Comparison of ENCODE assay signal across 8 cellular contexts in genomic region chr5:154940772-154941620, GRCh38. TPM values are rescaled to one million over a fixed set of nuclear protein-coding genes. Genes with fewer than 3 reads are reported as not detected.
DNase-seq lines count a peak whose midpoint lies in the region; ATAC-seq and TF ChIP-seq lines count a peak whose summit lies in the region.

MRPL22 (plus strand) TSS chr5:154941073; CDS start chr5:154941111, 38 bp downstream.

- no peaks in the 10 kb centered on the region for H3K36me3 ChIP-seq in kidney epithelial cell (ENCODE audit: control insufficient read depth, insufficient read depth, low read length)

- H3K27me3 Mint-ChIP-seq in activated CD4-positive, alpha-beta T cell treated with anti-CD3 and anti-CD28 coated beads for 36 hours = no peaks in the 10 kb centered on the region

- CTCF ChIA-PET in activated CD4-positive, alpha-beta T cell treated with anti-CD3 and anti-CD28 coated beads for 36 hours (lab: Charles Lee) = interaction anchor here (0.8 to 1.5 kb wide), 4 partner anchors 10 to 290 kb away, joined by 3 to 4 read pairs (median 4); no protein-coding TSS in a partner anchor

- H3K9me3 Mint-ChIP-seq in activated CD4-positive, alpha-beta T cell treated with anti-CD3 and anti-CD28 coated beads for 36 hours (ENCODE audit: low read depth) = no peaks in the 10 kb centered on the region

- ATAC-seq in HG03439 (IDR thresholded peaks at IDR 0.05; ENCODE audit: unreplicated experiment) = peak; percentile 50
- peak; percentile 72 for ATAC-seq in activated CD4-positive, alpha-beta T cell treated with anti-CD3 and anti-CD28 coated beads for 36 hours

- H3K27me3 ChIP-seq in kidney epithelial cell (ENCODE audit: control insufficient read depth, insufficient read depth, low read length) = no peaks in the 10 kb centered on the region

- POLR2A ChIA-PET in activated CD4-positive, alpha-beta T cell treated with anti-CD3 and anti-CD28 coated beads for 36 hours (lab: Charles Lee) = no interaction called here

- peak within 1 kb of the TSS; percentile 96 for H3K27ac Mint-ChIP-seq in activated CD4-positive, alpha-beta T cell treated with anti-CD3 and anti-CD28 coated beads for 36 hours

- peak within 1 kb of the TSS; percentile 85 for H3K4me3 ChIP-seq in choroid plexus epithelial cell (ENCODE audit: low read depth, low read length)
- peak within 1 kb of the TSS; percentile 78 for H3K4me3 ChIP-seq in kidney epithelial cell (ENCODE audit: low read depth, low read length)

- peak within 1 kb of the TSS; percentile 97 for H3K4me3 Mint-ChIP-seq in activated CD4-positive, alpha-beta T cell treated with anti-CD3 and anti-CD28 coated beads for 36 hours

- peaks cover 40% of the 10 kb centered on the region for H3K4me1 Mint-ChIP-seq in activated CD4-positive, alpha-beta T cell treated with anti-CD3 and anti-CD28 coated beads for 36 hours

- peak; percentile 90 for TF ChIP-seq POLR2A in GM19193 (IDR thresholded peaks at IDR 0.05; ENCODE audit: extremely low read depth, insufficient read depth, insufficient read length)

- H3K36me3 Mint-ChIP-seq in activated CD4-positive, alpha-beta T cell treated with anti-CD3 and anti-CD28 coated beads for 36 hours (ENCODE audit: low read depth) = peaks cover 2% of the 10 kb centered on the region

- intact Hi-C loops in activated CD4-positive, alpha-beta T cell treated with anti-CD3 and anti-CD28 coated beads for 36 hours (cut with DNase I, micrococcal nuclease) = loop anchor here (1.0 to 5.0 kb wide), 8 partner anchors 63 to 902 kb away; partner anchors contain the start of genes GALNT10 (in 2 of the 2), CNOT8 (in 1 of the 2), FAM114A2 (in 1 of the 2) and LARP1 (in 1 of the 2)

- no peak for TF ChIP-seq CTCF in choroid plexus epithelial cell (conservative IDR thresholded peaks at IDR 0.05; ENCODE audit: low read depth, low read length)
- TF ChIP-seq CTCF in kidney epithelial cell (IDR thresholded peaks at IDR 0.05; ENCODE audit: insufficient read depth, low read length, poor library complexity, severe bottlenecking) = no peak

- DNase-seq in Ammon's horn (ENCODE audit: low spot score) (peak; percentile 90), NCI-H524 (lab: John Stamatoyannopoulos, UW) (peak; percentile 85 to 89), choroid plexus epithelial cell (ENCODE audit: low read depth) (peak; percentile 97), kidney epithelial cell (ENCODE audit: low read depth) (peak; percentile 82)
- peak; percentile 97 for DNase-seq in activated CD4-positive, alpha-beta T cell treated with anti-CD3 and anti-CD28 coated beads for 36 hours
- DNase-seq in stimulated activated CD4-positive, alpha-beta T cell treated with anti-CD3 and anti-CD28 coated beads, Interleukin-15, amount 100 ng/mL, for 24 hours = peak; percentile 95

RNA-seq across cellular contexts. Expression of gene MRPL22, which starts in this region (rescaled TPM):
- total RNA-seq in activated CD4-positive, alpha-beta T cell treated with anti-CD3 and anti-CD28 coated beads for 36 hours = 10 to 100 TPM; 77.2 to 86.7 TPM
- 24.5 and 26.8 TPM in 2 replicates for total RNA-seq in kidney epithelial cell

Comparison
In these comparisons a context has a peak if more than half of its experiments do, and no peak if none do; other contexts are left out.
1. Peak in every context shown above with its lines: DNase-seq, ATAC-seq and H3K4me3 ChIP-seq.